Comparison of ENCODE assay signal across 17 cellular contexts in genomic region chr10:21030096-21030495, GRCh38.
DNase-seq lines count a peak whose midpoint lies in the region; FAIRE-seq and TF ChIP-seq lines count a peak whose summit lies in the region.
"Had no signal": no experiment of that assay in that cellular context is flagged by ENCODE, and none has a peak within 500 bp of the region (broad histone marks: within the 10 kb centered on the region; RNA-seq: fewer than 3 reads in every experiment).

No MANE protein-coding gene starts in this region.

- 72% methylated on average over 7 of the region's 10 CpGs for WGBS in mesenchymal stem cell
- 85 to 86% methylated on average over 10 of the region's 10 CpGs for WGBS in tibial nerve, 2 donors

- no peak overlapping the region for H2BK12ac ChIP-seq in mesenchymal stem cell (ENCODE audit: low read length in 2 of 2)

- no peak overlapping the region for H2BK15ac ChIP-seq in mesenchymal stem cell (ENCODE audit: low read depth, poor library complexity, severe bottlenecking)

- H3K27me3 ChIP-seq in HL-60 (ENCODE audit: insufficient read depth, poor library complexity, severe bottlenecking): no peaks in the 10 kb centered on the region
- H3K27me3 ChIP-seq in bronchial epithelial cell (ENCODE audit: control insufficient read depth, insufficient read depth, low read length): no peaks in the 10 kb centered on the region
- no peaks in the 10 kb centered on the region for H3K27me3 ChIP-seq in mesenchymal stem cell (ENCODE audit: control insufficient read depth in 1 of 2, insufficient read depth in 1 of 2, low read length in 2 of 2)
- H3K27me3 ChIP-seq in tibial nerve: no peaks in the 10 kb centered on the region
- H3K27me3 ChIP-seq: tibial artery had no signal

- no peak overlapping the region for H4K91ac ChIP-seq in mesenchymal stem cell (ENCODE audit: low read length)

- no peak overlapping the region for H2AFZ ChIP-seq in mesenchymal stem cell (ENCODE audit: low read depth, low read length)

- no peak overlapping the region for H2BK5ac ChIP-seq in mesenchymal stem cell (ENCODE audit: low read depth, low read length, poor library complexity, severe bottlenecking)

- H3K23ac ChIP-seq in mesenchymal stem cell (ENCODE audit: low read length in 2 of 2): no peak overlapping the region

- no peak overlapping the region for H3K4ac ChIP-seq in mesenchymal stem cell (ENCODE audit: low read depth in 1 of 2, low read length in 2 of 2)

- H2BK120ac ChIP-seq in mesenchymal stem cell (ENCODE audit: low read depth, low read length): no peak overlapping the region

- DNase-seq in HL-60 (ENCODE audit: low read depth in 1 of 2, low spot score in 1 of 2) (peak; percentile 54 to 56), NOMO-1 treated with dmso at 0.1 percent for 144 hours (lab: John Stamatoyannopoulos, UW; ENCODE audit: unreplicated experiment) (peak; percentile 44), bronchial epithelial cell (ENCODE audit: low read depth) (peak; percentile 47), mesenchymal stem cell (peak; percentile 32), tibial nerve (ENCODE audit: low spot score in 2 of 2) (no peak), COR-L47 (lab: John Stamatoyannopoulos, UW) (no peak), NK-92 (lab: John Stamatoyannopoulos, UW; ENCODE audit: unreplicated experiment) (no peak)
- no peak for DNase-seq in stimulated activated CD4-positive, alpha-beta T cell treated with anti-CD3 and anti-CD28 coated beads, Interleukin-4, amount 100 ng/mL, for 4 hours
- DNase-seq: activated CD4-positive, alpha-beta T cell treated with anti-CD3 and anti-CD28 coated beads for 4 hours; CD4-positive, CD25-positive, alpha-beta regulatory T cell; naive thymus-derived CD8-positive, alpha-beta T cell; NCI-H1930; NCI-H526; tibial artery had no signal

- no peak overlapping the region for H4K8ac ChIP-seq in mesenchymal stem cell (ENCODE audit: low read length)

- FAIRE-seq in bronchial epithelial cell (lab: Jason Lieb, UNC): no peak

- no peak overlapping the region for H2AK5ac ChIP-seq in mesenchymal stem cell (ENCODE audit: low read length, severe bottlenecking)

- H3K4me1 ChIP-seq in mesenchymal stem cell (ENCODE audit: control insufficient read depth, insufficient read depth, low read depth, low read length) (no peaks in the 10 kb centered on the region), tibial nerve (no peaks in the 10 kb centered on the region)
- H3K4me1 ChIP-seq: tibial artery had no signal

- no peaks in the 10 kb centered on the region for H3K79me1 ChIP-seq in mesenchymal stem cell (replicated peaks; ENCODE audit: low read length, poor library complexity, severe bottlenecking)

- no peak overlapping the region for H3K4me2 ChIP-seq in mesenchymal stem cell (ENCODE audit: low read length, poor library complexity, severe bottlenecking)
- H3K4me2 ChIP-seq: KMS-11 had no signal

- TF ChIP-seq CTCF in HL-60 (IDR thresholded peaks at IDR 0.05; ENCODE audit: insufficient read depth, low read length): no peak
- no peak for TF ChIP-seq CTCF in bronchial epithelial cell (IDR thresholded peaks at IDR 0.05; ENCODE audit: insufficient read depth, low read length, severe bottlenecking)
- no peak for TF ChIP-seq CTCF in tibial nerve (IDR thresholded peaks at IDR 0.05)

- H3K9me3 ChIP-seq in mesenchymal stem cell (ENCODE audit: control insufficient read depth, low read length) (no peaks in the 10 kb centered on the region), tibial nerve (peaks cover 0 to 10% (median 0%) of the 10 kb centered on the region in 4 donors)
- H3K9me3 ChIP-seq: tibial artery had no signal

- no peak overlapping the region for H3K14ac ChIP-seq in mesenchymal stem cell (ENCODE audit: low read length in 2 of 2)

- no peak overlapping the region for H3K9ac ChIP-seq in mesenchymal stem cell (ENCODE audit: low read length)
- H3K9ac ChIP-seq: KMS-11 had no signal

- TF ChIP-seq POLR2A in tibial nerve (IDR thresholded peaks at IDR 0.05): no peak

- H3K18ac ChIP-seq in mesenchymal stem cell (ENCODE audit: low read depth in 1 of 2, low read length in 2 of 2): no peak overlapping the region

- H3K36me3 ChIP-seq in bronchial epithelial cell (ENCODE audit: control insufficient read depth, insufficient read depth, low read length) (no peaks in the 10 kb centered on the region), mesenchymal stem cell (ENCODE audit: control insufficient read depth in 1 of 2, insufficient read depth in 2 of 2, low read depth in 1 of 2, low read length in 2 of 2) (no peaks in the 10 kb centered on the region), tibial nerve (no peaks in the 10 kb centered on the region)
- H3K36me3 ChIP-seq: tibial artery had no signal

- no peak overlapping the region for H3K4me3 ChIP-seq in HL-60 (replicated peaks; ENCODE audit: insufficient read depth, low read length)
- H3K4me3 ChIP-seq in bronchial epithelial cell (ENCODE audit: low read depth, low read length): no peak overlapping the region
- no peak overlapping the region for H3K4me3 ChIP-seq in mesenchymal stem cell (ENCODE audit: insufficient read depth in 1 of 2, low read depth in 1 of 2, low read length in 2 of 2)
- no peak overlapping the region for H3K4me3 ChIP-seq in tibial nerve
- H3K4me3 ChIP-seq: lung, skin epidermis, tibial artery had no signal

- H3K27ac ChIP-seq in HL-60 (replicated peaks): no peak overlapping the region
- no peak overlapping the region for H3K27ac ChIP-seq in mesenchymal stem cell (ENCODE audit: low read length, poor library complexity, severe bottlenecking)
- H3K27ac ChIP-seq in tibial nerve: no peak overlapping the region
- H3K27ac ChIP-seq: KMS-11, tibial artery had no signal

- no peak for TF ChIP-seq EP300 in tibial nerve (IDR thresholded peaks at IDR 0.05)

Comparison
In these comparisons a context has a peak if more than half of its experiments do, and no peak if none do; other contexts are left out.
1. DNase-seq: peak in HL-60 (2 of 2), NOMO-1 treated with dmso at 0.1 percent for 144 hours (single experiment), bronchial epithelial cell (single experiment) and mesenchymal stem cell (single experiment); none in tibial nerve (0 of 2), COR-L47 (single experiment), stimulated activated CD4-positive, alpha-beta T cell treated with anti-CD3 and anti-CD28 coated beads, Interleukin-4, amount 100 ng/mL, for 4 hours (0 of 2) and NK-92 (single experiment).